Comparison of ENCODE assay signal across 8 cellular contexts in the genomic region with DNA sequence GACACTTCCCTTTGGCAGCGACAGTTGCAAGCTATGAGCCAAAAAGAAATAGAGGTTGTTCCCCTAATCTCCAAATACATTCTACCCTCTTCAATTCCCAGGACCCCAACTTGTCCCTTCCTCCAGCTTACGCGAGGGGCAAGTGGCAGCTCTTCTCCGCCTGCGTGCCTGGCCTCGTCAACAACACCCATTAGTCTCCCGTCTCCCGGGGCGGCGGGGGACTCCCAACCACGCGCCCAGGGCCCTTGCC. TPM values are rescaled to one million over a fixed set of nuclear protein-coding genes. Genes with fewer than 3 reads are reported as not detected.
DNase-seq lines count a peak whose midpoint lies in the region; ATAC-seq, FAIRE-seq and TF ChIP-seq lines count a peak whose summit lies in the region.

No MANE protein-coding gene starts in this region.

- CTCF ChIA-PET in WTC11 (lab: Charles Lee), result interaction anchor here (0.9 to 2.1 kb wide), 7 partner anchors 17 to 856 kb away, joined by 3 to 13 read pairs (median 5); no protein-coding TSS in a partner anchor

- H3K27me3 Mint-ChIP-seq in WTC11 (ENCODE audit: low read depth), result no peaks in the 10 kb centered on the region

- H3K4me2 ChIP-seq in GM23248 (ENCODE audit: unreplicated experiment), result peak overlapping the region; percentile 87

- ATAC-seq in WTC11 (no peak), gastroesophageal sphincter (no peak), GM21515 (IDR thresholded peaks at IDR 0.05; ENCODE audit: unreplicated experiment) (no peak), GM21717 (IDR thresholded peaks at IDR 0.05; ENCODE audit: unreplicated experiment) (no peak)

- no peak for FAIRE-seq in H54 (lab: Jason Lieb, UNC)

- in situ Hi-C loops in GM23248 (cut with MboI), result no loop called here

- POLR2A ChIA-PET in WTC11 (lab: Charles Lee), result interaction anchor here (0.7 to 1.3 kb wide), 4 partner anchors 11 to 1313 kb away, joined by 3 to 4 read pairs (median 3); no protein-coding TSS in a partner anchor

- H3K4me3 ChIP-seq in GM23248 (peak overlapping the region; percentile 76), gastroesophageal sphincter (peak overlapping the region; percentile 69 to 74), skeletal muscle cell (ENCODE audit: low read depth, low read length) (peak overlapping the region; percentile 51)

- no peak for DNase-seq in GM23248
- DNase-seq in WTC11 (ENCODE audit: low spot score), result no peak
- DNase-seq in skeletal muscle cell (ENCODE audit: low read depth), result no peak
- no peak for DNase-seq in H54 (ENCODE audit: insufficient read length, low spot score)
- no peak for DNase-seq in COLO668 (lab: John Stamatoyannopoulos, UW; ENCODE audit: unreplicated experiment)

- H3K4me1 ChIP-seq in GM23248 (ENCODE audit: insufficient read depth) (peaks cover 37% of the 10 kb centered on the region), gastroesophageal sphincter (peaks cover 14 to 45% (median 23%) of the 10 kb centered on the region in 3 donors)

- H3K36me3 Mint-ChIP-seq in WTC11, result peaks cover 13% of the 10 kb centered on the region

- H4K20me1 ChIP-seq in GM23248 (ENCODE audit: insufficient read depth), result no peaks in the 10 kb centered on the region

- peaks cover 47% of the 10 kb centered on the region for H3K4me1 Mint-ChIP-seq in WTC11

- peaks cover 34% of the 10 kb centered on the region for H3F3A ChIP-seq in GM23248 (ENCODE audit: insufficient read depth)

- peaks cover 16% of the 10 kb centered on the region for H3K36me3 ChIP-seq in GM23248 (ENCODE audit: low read depth)
- H3K36me3 ChIP-seq in gastroesophageal sphincter, result no peaks in the 10 kb centered on the region

- H3K9me3 Mint-ChIP-seq in WTC11, result no peaks in the 10 kb centered on the region

- H3K9me2 ChIP-seq in GM23248 (ENCODE audit: insufficient read depth), result no peaks in the 10 kb centered on the region

- WGBS in GM23248 (ENCODE audit: low coverage in 1 of 2, low lambda C conversion rate in 2 of 2, missing lambda C conversion rate in 2 of 2), 2 experiments, result 2 to 3% methylated on average over 12 of the region's 12 CpGs
- WGBS in gastroesophageal sphincter (ENCODE audit: low coverage in 1 of 2), 2 donors, result 5% methylated on average over 9 of the region's 12 CpGs; no CpG with 5 or more reads in 1 of the 2 donors

- TF ChIP-seq POLR2A in gastroesophageal sphincter (IDR thresholded peaks at IDR 0.05) (no peak), H54 (IDR thresholded peaks at IDR 0.05; ENCODE audit: low read depth, low read length) (no peak)

- peak overlapping the region; percentile 95 for H2AFZ ChIP-seq in GM23248

- H3K27me3 ChIP-seq in GM23248 (replicated peaks; ENCODE audit: insufficient read depth) (no peaks in the 10 kb centered on the region), gastroesophageal sphincter (no peaks in the 10 kb centered on the region)

- 0 out of 2 replicates have a peak overlapping the region, but pooled peaks have one; percentile 60 for H3K27ac Mint-ChIP-seq in WTC11

- no peak for TF ChIP-seq CTCF in WTC11 (IDR thresholded peaks at IDR 0.05)
- TF ChIP-seq CTCF in gastroesophageal sphincter (IDR thresholded peaks at IDR 0.05), result no peak

- H3K9me3 ChIP-seq in GM23248 (ENCODE audit: low read depth) (no peaks in the 10 kb centered on the region), gastroesophageal sphincter (no peaks in the 10 kb centered on the region)

- H3K79me2 ChIP-seq in GM23248 (ENCODE audit: insufficient read depth), result peaks cover 37% of the 10 kb centered on the region

- H3K4me3 Mint-ChIP-seq in WTC11, result peak overlapping the region; percentile 68

- no peak for TF ChIP-seq EP300 in gastroesophageal sphincter (IDR thresholded peaks at IDR 0.05)

- H3K27ac ChIP-seq in GM23248 (peak overlapping the region; percentile 80), gastroesophageal sphincter (peak overlapping the region; percentile 72 to 96 (median 90))

- H3K9ac ChIP-seq in GM23248, result peak overlapping the region; percentile 78

TF ChIP-seq in WTC11, 78 proteins besides CTCF, POLR2A, EP300 and RAD21:
- TF ChIP-seq, protein P1, sequence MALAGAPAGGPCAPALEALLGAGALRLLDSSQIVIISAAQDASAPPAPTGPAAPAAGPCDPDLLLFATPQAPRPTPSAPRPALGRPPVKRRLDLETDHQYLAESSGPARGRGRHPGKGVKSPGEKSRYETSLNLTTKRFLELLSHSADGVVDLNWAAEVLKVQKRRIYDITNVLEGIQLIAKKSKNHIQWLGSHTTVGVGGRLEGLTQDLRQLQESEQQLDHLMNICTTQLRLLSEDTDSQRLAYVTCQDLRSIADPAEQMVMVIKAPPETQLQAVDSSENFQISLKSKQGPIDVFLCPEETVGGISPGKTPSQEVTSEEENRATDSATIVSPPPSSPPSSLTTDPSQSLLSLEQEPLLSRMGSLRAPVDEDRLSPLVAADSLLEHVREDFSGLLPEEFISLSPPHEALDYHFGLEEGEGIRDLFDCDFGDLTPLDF (CRISPR knock-in tag; IDR thresholded peaks at IDR 0.05), result 0 out of 2 replicates have a peak, but pooled peaks have one; percentile 41
- TF ChIP-seq, protein P2, sequence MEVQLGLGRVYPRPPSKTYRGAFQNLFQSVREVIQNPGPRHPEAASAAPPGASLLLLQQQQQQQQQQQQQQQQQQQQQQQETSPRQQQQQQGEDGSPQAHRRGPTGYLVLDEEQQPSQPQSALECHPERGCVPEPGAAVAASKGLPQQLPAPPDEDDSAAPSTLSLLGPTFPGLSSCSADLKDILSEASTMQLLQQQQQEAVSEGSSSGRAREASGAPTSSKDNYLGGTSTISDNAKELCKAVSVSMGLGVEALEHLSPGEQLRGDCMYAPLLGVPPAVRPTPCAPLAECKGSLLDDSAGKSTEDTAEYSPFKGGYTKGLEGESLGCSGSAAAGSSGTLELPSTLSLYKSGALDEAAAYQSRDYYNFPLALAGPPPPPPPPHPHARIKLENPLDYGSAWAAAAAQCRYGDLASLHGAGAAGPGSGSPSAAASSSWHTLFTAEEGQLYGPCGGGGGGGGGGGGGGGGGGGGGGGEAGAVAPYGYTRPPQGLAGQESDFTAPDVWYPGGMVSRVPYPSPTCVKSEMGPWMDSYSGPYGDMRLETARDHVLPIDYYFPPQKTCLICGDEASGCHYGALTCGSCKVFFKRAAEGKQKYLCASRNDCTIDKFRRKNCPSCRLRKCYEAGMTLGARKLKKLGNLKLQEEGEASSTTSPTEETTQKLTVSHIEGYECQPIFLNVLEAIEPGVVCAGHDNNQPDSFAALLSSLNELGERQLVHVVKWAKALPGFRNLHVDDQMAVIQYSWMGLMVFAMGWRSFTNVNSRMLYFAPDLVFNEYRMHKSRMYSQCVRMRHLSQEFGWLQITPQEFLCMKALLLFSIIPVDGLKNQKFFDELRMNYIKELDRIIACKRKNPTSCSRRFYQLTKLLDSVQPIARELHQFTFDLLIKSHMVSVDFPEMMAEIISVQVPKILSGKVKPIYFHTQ (CRISPR knock-in tag; IDR thresholded peaks at IDR 0.05), result no peak
- TF ChIP-seq, protein P3, sequence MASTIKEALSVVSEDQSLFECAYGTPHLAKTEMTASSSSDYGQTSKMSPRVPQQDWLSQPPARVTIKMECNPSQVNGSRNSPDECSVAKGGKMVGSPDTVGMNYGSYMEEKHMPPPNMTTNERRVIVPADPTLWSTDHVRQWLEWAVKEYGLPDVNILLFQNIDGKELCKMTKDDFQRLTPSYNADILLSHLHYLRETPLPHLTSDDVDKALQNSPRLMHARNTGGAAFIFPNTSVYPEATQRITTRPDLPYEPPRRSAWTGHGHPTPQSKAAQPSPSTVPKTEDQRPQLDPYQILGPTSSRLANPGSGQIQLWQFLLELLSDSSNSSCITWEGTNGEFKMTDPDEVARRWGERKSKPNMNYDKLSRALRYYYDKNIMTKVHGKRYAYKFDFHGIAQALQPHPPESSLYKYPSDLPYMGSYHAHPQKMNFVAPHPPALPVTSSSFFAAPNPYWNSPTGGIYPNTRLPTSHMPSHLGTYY (CRISPR knock-in tag; IDR thresholded peaks at IDR 0.05), result no peak
- TF ChIP-seq, protein P4, sequence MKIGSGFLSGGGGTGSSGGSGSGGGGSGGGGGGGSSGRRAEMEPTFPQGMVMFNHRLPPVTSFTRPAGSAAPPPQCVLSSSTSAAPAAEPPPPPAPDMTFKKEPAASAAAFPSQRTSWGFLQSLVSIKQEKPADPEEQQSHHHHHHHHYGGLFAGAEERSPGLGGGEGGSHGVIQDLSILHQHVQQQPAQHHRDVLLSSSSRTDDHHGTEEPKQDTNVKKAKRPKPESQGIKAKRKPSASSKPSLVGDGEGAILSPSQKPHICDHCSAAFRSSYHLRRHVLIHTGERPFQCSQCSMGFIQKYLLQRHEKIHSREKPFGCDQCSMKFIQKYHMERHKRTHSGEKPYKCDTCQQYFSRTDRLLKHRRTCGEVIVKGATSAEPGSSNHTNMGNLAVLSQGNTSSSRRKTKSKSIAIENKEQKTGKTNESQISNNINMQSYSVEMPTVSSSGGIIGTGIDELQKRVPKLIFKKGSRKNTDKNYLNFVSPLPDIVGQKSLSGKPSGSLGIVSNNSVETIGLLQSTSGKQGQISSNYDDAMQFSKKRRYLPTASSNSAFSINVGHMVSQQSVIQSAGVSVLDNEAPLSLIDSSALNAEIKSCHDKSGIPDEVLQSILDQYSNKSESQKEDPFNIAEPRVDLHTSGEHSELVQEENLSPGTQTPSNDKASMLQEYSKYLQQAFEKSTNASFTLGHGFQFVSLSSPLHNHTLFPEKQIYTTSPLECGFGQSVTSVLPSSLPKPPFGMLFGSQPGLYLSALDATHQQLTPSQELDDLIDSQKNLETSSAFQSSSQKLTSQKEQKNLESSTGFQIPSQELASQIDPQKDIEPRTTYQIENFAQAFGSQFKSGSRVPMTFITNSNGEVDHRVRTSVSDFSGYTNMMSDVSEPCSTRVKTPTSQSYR (CRISPR knock-in tag; IDR thresholded peaks at IDR 0.05), result 0 out of 2 replicates have a peak, but pooled peaks have one; percentile 48

RNA-seq across cellular contexts. Expression of a gene that starts 0.5 kb away (rescaled TPM):
- total RNA-seq in GM23248 (2014; rRNA removed; shearing (Covaris generic)), result 142 and 171 TPM in 2 replicates
- 168 and 184 TPM in 2 replicates for polyA plus RNA-seq in GM23248 (2016; fragmentation: Nextera tagmentation; extraction: Ambion mirVana)
- total RNA-seq in WTC11 (2021) (75.1 to 76.4 TPM (median 76.3 TPM) in 3 replicates), gastroesophageal sphincter (10 to 100 TPM; 29.9 to 53.5 (median 42.2) TPM)
